ENCODE assay signal across 27 cellular contexts in the genomic region with DNA sequence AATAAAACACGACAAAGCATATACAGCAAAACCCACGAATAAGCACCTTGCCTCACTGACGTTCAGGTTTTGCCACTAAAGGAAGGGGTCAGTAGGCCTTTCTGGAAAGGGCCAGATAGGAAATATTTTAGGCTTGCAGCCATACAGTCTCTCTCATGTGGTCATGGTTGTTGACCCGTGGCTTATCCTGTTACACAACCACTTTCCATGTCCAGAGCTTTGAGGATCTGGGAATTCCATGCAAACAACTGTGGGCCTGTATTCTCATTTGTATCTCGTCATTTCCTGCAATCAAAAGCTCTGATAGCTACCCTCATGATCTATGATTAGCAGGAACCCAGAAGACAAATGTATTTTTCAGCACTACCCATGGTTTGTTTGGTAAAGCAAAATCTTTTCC.
"Had no signal": no experiment of that assay in that cellular context is flagged by ENCODE, and none has a peak within 500 bp of the region (broad histone marks: within the 10 kb centered on the region; RNA-seq: fewer than 3 reads in every experiment).

No MANE protein-coding gene starts in this region.

- ATAC-seq: activated CD8-positive, alpha-beta T cell treated with anti-CD3 and anti-CD28 coated beads for 36 hours; activated T-cell treated with anti-CD3 and anti-CD28 coated beads, Interleukin-2, amount 50 U/mL, for 4 hours; activated T-helper 17 cell treated with anti-CD3 and anti-CD28 coated beads, Interleukin-2, amount 50 U/mL, for 72 hours; effector memory CD8-positive, alpha-beta T cell; psoas muscle; stimulated activated naive CD8-positive, alpha-beta T cell treated with anti-CD3 and anti-CD28 coated beads, Interleukin-15, Interleukin-2, amounts not matched to agents 100 U/mL and 50 U/mL, for 24 hours; T-cell had no signal

- H3K36me3 ChIP-seq: uterus had no signal

- H3K27ac ChIP-seq: parathyroid adenoma, psoas muscle, testis, uterus had no signal

- H3K27me3 ChIP-seq: testis, uterus had no signal

- H3K9me3 ChIP-seq: psoas muscle, testis, uterus had no signal

- H3K4me3 Mint-ChIP-seq: activated B cell treated with CpG ODN at 0.5 μM for 24 hours; activated CD8-positive, alpha-beta T cell treated with anti-CD3 and anti-CD28 coated beads for 36 hours; activated T-cell treated with anti-CD3 and anti-CD28 coated beads, Interleukin-2, amount 50 U/mL, for 4 hours; activated T-helper 17 cell treated with anti-CD3 and anti-CD28 coated beads, Interleukin-2, amount 50 U/mL, for 72 hours; effector memory CD8-positive, alpha-beta T cell; mesothelial cell of epicardium; naive B cell; neural crest cell; T-cell; T-helper 2 cell treated with Interferon-gamma antibody and Interleukin-4, amounts not matched to agents 5 μg/mL and 100 μg/mL, for 36 hours; type B pancreatic cell had no signal

- H3K9me3 Mint-ChIP-seq: activated CD8-positive, alpha-beta T cell treated with anti-CD3 and anti-CD28 coated beads for 36 hours; activated T-cell treated with anti-CD3 and anti-CD28 coated beads, Interleukin-2, amount 50 U/mL, for 4 hours; mesothelial cell of epicardium; T-helper 2 cell treated with Interferon-gamma antibody and Interleukin-4, amounts not matched to agents 5 μg/mL and 100 μg/mL, for 36 hours; type B pancreatic cell had no signal

- H3K27ac Mint-ChIP-seq: activated B cell treated with CpG ODN at 0.5 μM for 24 hours; activated CD8-positive, alpha-beta T cell treated with anti-CD3 and anti-CD28 coated beads for 36 hours; activated T-helper 17 cell treated with anti-CD3 and anti-CD28 coated beads, Interleukin-2, amount 50 U/mL, for 72 hours; effector memory CD8-positive, alpha-beta T cell; mesothelial cell of epicardium; naive B cell; T-cell; T-helper 2 cell treated with Interferon-gamma antibody and Interleukin-4, amounts not matched to agents 5 μg/mL and 100 μg/mL, for 36 hours; type B pancreatic cell had no signal

- H3K4me1 Mint-ChIP-seq: activated B cell treated with CpG ODN at 0.5 μM for 24 hours; activated T-helper 17 cell treated with anti-CD3 and anti-CD28 coated beads, Interleukin-2, amount 50 U/mL, for 72 hours; mesothelial cell of epicardium; naive B cell; T-cell had no signal

- DNase-seq: activated B cell treated with CpG ODN at 0.5 μM for 24 hours; activated CD4-positive, alpha-beta T cell treated with anti-CD3 and anti-CD28 coated beads, Interleukin-2, amount 50 U/mL, for 1 hour; activated CD8-positive, alpha-beta T cell treated with anti-CD3 and anti-CD28 coated beads for 36 hours; activated gamma-delta T cell treated with Interleukin-2 at 50 U/mL for 16 hours; activated naive CD4-positive, alpha-beta T cell treated with anti-CD3 and anti-CD28 coated beads, Interleukin-2, amount 50 U/mL, for 16 hours; activated T-cell treated with anti-CD3 and anti-CD28 coated beads, Interleukin-2, amount 50 U/mL, for 4 hours; amniotic stem cell; caudate nucleus; cortex of kidney; effector memory CD8-positive, alpha-beta T cell; foreskin fibroblast; naive B cell; occipital lobe; psoas muscle; right cardiac atrium; stimulated activated CD4-positive, alpha-beta T cell treated with anti-CD3 and anti-CD28 coated beads, Interleukin-12 subunit alpha, Interleukin-12 subunit beta, amount 100 ng/mL, for 4 hours; stimulated activated CD4-positive, alpha-beta T cell treated with anti-CD3 and anti-CD28 coated beads, Interleukin-4, amount 100 ng/mL, for 1 hour; stimulated activated naive CD8-positive, alpha-beta T cell treated with anti-CD3 and anti-CD28 coated beads, Interleukin-15, Interleukin-2, amounts not matched to agents 100 U/mL and 50 U/mL, for 24 hours; T-cell; testis; uterus had no signal

- H3K4me1 ChIP-seq: parathyroid adenoma, psoas muscle, testis, uterus had no signal

- H3K36me3 Mint-ChIP-seq: mesothelial cell of epicardium, naive B cell, T-cell, type B pancreatic cell had no signal

- H2AFZ ChIP-seq: parathyroid adenoma had no signal

- H3K4me3 ChIP-seq: psoas muscle, testis, uterus had no signal

- H3K9ac ChIP-seq: parathyroid adenoma had no signal

- H3K79me2 ChIP-seq: parathyroid adenoma had no signal
